1 cellular context compared by ENCODE assay signal in the genomic region with DNA sequence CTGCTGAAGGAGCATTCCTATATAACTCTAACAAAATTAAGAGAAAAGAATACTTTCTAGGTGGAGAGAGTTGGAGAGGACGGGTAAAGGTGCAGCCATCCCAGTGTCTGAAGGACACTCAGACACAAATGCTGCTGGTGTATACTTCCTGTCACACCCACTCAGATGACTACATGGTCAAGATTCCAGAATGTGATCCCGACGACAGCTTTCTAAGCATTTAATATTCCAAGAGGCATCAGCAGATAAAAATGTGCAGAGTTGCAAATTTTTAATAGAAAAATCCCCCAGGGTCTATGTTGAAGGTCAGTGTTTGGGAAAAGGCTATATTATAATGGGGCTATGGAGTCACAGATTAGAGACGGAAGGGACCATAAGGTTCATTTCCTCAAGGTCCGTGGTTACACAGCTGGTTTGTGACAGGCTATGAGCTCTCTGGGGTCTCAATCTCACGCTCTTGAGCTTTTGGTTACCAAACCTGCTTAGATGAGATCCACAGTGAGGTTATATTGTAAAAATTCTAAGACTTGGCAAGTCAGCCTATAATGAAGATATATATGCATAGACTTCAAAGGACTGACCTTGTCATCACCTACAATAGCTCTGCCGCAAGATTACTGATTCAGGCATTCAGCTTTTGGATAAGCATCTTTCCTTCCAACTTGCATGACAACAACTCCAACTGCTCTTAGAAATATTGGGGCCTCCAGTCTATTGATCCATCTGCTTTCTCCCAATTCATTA.
TF ChIP-seq lines count a peak whose summit lies in the region.

No MANE protein-coding gene starts in this region.

TF ChIP-seq in HepG2, 621 proteins besides CTCF, POLR2A, EP300 and RAD21 (continues in another document):
- TF ChIP-seq FOXP1 (IDR thresholded peaks at IDR 0.05) (no peak), FOXP1 (CRISPR knock-in tag; IDR thresholded peaks at IDR 0.05) (no peak), ZNF431 (CRISPR knock-in tag; IDR thresholded peaks at IDR 0.05; ENCODE audit: borderline replicate concordance, low read depth) (no peak), GFI1 (CRISPR knock-in tag; IDR thresholded peaks at IDR 0.05; ENCODE audit: borderline replicate concordance) (no peak), SMAD3 (CRISPR knock-in tag; IDR thresholded peaks at IDR 0.05) (no peak), ZSCAN22 (CRISPR knock-in tag; IDR thresholded peaks at IDR 0.05) (no peak), ZNF672 (CRISPR knock-in tag; IDR thresholded peaks at IDR 0.05) (no peak), ZNF550 (CRISPR knock-in tag; IDR thresholded peaks at IDR 0.05; ENCODE audit: borderline replicate concordance) (no peak), PHF5A (CRISPR knock-in tag; IDR thresholded peaks at IDR 0.05; ENCODE audit: low read depth, unreplicated experiment) (no peak), ZNF468 (CRISPR knock-in tag; IDR thresholded peaks at IDR 0.05) (no peak), ISL2 (CRISPR knock-in tag; IDR thresholded peaks at IDR 0.05) (no peak), GABPA (IDR thresholded peaks at IDR 0.05; ENCODE audit: low read depth, low read length) (no peak), GABPA (CRISPR knock-in tag; IDR thresholded peaks at IDR 0.05; ENCODE audit: low read depth) (0 out of 2 replicates have a peak, but pooled peaks have one; percentile 15), RBAK (CRISPR knock-in tag; IDR thresholded peaks at IDR 0.05) (no peak), MAFF (IDR thresholded peaks at IDR 0.05; ENCODE audit: low read depth, low read length) (peak; percentile 81), BCL6 (CRISPR knock-in tag; IDR thresholded peaks at IDR 0.05) (0 out of 2 replicates have a peak, but pooled peaks have one; percentile 24), ELK4 (CRISPR knock-in tag; IDR thresholded peaks at IDR 0.05; ENCODE audit: borderline replicate concordance) (no peak), POLR2AphosphoS5 (IDR thresholded peaks at IDR 0.05; ENCODE audit: low read depth, low read length) (no peak), THAP11 (CRISPR knock-in tag; IDR thresholded peaks at IDR 0.05) (no peak), ZEB1 (IDR thresholded peaks at IDR 0.05; ENCODE audit: insufficient replicate concordance, low read depth) (no peak), SATB2 (CRISPR knock-in tag; IDR thresholded peaks at IDR 0.05) (no peak), MXI1 (IDR thresholded peaks at IDR 0.05; ENCODE audit: borderline replicate concordance, low read depth, low read length) (no peak), MAFK (conservative IDR thresholded peaks at IDR 0.05 in 1 of 2, IDR thresholded peaks at IDR 0.05 in 1 of 2; ENCODE audit: low read length in 2 of 2) (peak; percentile 74 to 87), JUN (CRISPR knock-in tag; IDR thresholded peaks at IDR 0.05) (no peak), ZNF629 (CRISPR knock-in tag; conservative IDR thresholded peaks at IDR 0.05) (no peak), MTA1 (CRISPR knock-in tag; IDR thresholded peaks at IDR 0.05; ENCODE audit: borderline replicate concordance) (no peak), REST (IDR thresholded peaks at IDR 0.05; ENCODE audit: borderline replicate concordance in 1 of 2, low read depth in 1 of 2, low read length in 2 of 2) (no peak), ZBTB8A (CRISPR knock-in tag; IDR thresholded peaks at IDR 0.05; ENCODE audit: borderline replicate concordance, low read depth) (no peak), PPARG (CRISPR knock-in tag; conservative IDR thresholded peaks at IDR 0.05) (no peak), GTF3A (CRISPR knock-in tag; conservative IDR thresholded peaks at IDR 0.05) (no peak), FOXC1 (CRISPR knock-in tag; IDR thresholded peaks at IDR 0.05; ENCODE audit: borderline replicate concordance) (no peak), ZNF180 (CRISPR knock-in tag; IDR thresholded peaks at IDR 0.05; ENCODE audit: borderline replicate concordance, low read depth) (no peak), PCBP1 (IDR thresholded peaks at IDR 0.05; ENCODE audit: borderline replicate concordance, low read depth, low read length) (no peak), ZKSCAN1 (IDR thresholded peaks at IDR 0.05; ENCODE audit: low read length) (no peak), CENPT (CRISPR knock-in tag; IDR thresholded peaks at IDR 0.05; ENCODE audit: low read depth) (no peak), ZNF597 (CRISPR knock-in tag; IDR thresholded peaks at IDR 0.05) (no peak), ZNF564 (CRISPR knock-in tag; IDR thresholded peaks at IDR 0.05) (no peak), ZSCAN31 (CRISPR knock-in tag; IDR thresholded peaks at IDR 0.05; ENCODE audit: low read depth) (no peak), SAP130 (CRISPR knock-in tag; IDR thresholded peaks at IDR 0.05; ENCODE audit: low read depth) (0 out of 2 replicates have a peak, but pooled peaks have one; percentile 10), PAWR (CRISPR knock-in tag; IDR thresholded peaks at IDR 0.05; ENCODE audit: borderline replicate concordance) (no peak), FOXK1 (CRISPR knock-in tag; IDR thresholded peaks at IDR 0.05; ENCODE audit: borderline replicate concordance, low read depth) (no peak), IKZF1 (IDR thresholded peaks at IDR 0.05) (no peak), EZH2 (conservative IDR thresholded peaks at IDR 0.05; ENCODE audit: low read depth, low read length) (no peak), YEATS4 (CRISPR knock-in tag; IDR thresholded peaks at IDR 0.05; ENCODE audit: borderline replicate concordance) (0 out of 2 replicates have a peak, but pooled peaks have one; percentile 11), CREM (IDR thresholded peaks at IDR 0.05) (no peak), CREM (CRISPR knock-in tag; IDR thresholded peaks at IDR 0.05) (no peak)
- TF ChIP-seq, protein P1, sequence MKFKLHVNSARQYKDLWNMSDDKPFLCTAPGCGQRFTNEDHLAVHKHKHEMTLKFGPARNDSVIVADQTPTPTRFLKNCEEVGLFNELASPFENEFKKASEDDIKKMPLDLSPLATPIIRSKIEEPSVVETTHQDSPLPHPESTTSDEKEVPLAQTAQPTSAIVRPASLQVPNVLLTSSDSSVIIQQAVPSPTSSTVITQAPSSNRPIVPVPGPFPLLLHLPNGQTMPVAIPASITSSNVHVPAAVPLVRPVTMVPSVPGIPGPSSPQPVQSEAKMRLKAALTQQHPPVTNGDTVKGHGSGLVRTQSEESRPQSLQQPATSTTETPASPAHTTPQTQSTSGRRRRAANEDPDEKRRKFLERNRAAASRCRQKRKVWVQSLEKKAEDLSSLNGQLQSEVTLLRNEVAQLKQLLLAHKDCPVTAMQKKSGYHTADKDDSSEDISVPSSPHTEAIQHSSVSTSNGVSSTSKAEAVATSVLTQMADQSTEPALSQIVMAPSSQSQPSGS (CRISPR knock-in tag; IDR thresholded peaks at IDR 0.05), result no peak
- TF ChIP-seq, protein P2, sequence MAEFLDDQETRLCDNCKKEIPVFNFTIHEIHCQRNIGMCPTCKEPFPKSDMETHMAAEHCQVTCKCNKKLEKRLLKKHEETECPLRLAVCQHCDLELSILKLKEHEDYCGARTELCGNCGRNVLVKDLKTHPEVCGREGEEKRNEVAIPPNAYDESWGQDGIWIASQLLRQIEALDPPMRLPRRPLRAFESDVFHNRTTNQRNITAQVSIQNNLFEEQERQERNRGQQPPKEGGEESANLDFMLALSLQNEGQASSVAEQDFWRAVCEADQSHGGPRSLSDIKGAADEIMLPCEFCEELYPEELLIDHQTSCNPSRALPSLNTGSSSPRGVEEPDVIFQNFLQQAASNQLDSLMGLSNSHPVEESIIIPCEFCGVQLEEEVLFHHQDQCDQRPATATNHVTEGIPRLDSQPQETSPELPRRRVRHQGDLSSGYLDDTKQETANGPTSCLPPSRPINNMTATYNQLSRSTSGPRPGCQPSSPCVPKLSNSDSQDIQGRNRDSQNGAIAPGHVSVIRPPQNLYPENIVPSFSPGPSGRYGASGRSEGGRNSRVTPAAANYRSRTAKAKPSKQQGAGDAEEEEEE (CRISPR knock-in tag; IDR thresholded peaks at IDR 0.05; ENCODE audit: borderline replicate concordance), result no peak
- TF ChIP-seq, protein P3, sequence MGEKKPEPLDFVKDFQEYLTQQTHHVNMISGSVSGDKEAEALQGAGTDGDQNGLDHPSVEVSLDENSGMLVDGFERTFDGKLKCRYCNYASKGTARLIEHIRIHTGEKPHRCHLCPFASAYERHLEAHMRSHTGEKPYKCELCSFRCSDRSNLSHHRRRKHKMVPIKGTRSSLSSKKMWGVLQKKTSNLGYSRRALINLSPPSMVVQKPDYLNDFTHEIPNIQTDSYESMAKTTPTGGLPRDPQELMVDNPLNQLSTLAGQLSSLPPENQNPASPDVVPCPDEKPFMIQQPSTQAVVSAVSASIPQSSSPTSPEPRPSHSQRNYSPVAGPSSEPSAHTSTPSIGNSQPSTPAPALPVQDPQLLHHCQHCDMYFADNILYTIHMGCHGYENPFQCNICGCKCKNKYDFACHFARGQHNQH (CRISPR knock-in tag; IDR thresholded peaks at IDR 0.05), result no peak
- TF ChIP-seq, protein P4, sequence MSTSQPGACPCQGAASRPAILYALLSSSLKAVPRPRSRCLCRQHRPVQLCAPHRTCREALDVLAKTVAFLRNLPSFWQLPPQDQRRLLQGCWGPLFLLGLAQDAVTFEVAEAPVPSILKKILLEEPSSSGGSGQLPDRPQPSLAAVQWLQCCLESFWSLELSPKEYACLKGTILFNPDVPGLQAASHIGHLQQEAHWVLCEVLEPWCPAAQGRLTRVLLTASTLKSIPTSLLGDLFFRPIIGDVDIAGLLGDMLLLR (CRISPR knock-in tag; IDR thresholded peaks at IDR 0.05), result no peak
- TF ChIP-seq, protein P5, sequence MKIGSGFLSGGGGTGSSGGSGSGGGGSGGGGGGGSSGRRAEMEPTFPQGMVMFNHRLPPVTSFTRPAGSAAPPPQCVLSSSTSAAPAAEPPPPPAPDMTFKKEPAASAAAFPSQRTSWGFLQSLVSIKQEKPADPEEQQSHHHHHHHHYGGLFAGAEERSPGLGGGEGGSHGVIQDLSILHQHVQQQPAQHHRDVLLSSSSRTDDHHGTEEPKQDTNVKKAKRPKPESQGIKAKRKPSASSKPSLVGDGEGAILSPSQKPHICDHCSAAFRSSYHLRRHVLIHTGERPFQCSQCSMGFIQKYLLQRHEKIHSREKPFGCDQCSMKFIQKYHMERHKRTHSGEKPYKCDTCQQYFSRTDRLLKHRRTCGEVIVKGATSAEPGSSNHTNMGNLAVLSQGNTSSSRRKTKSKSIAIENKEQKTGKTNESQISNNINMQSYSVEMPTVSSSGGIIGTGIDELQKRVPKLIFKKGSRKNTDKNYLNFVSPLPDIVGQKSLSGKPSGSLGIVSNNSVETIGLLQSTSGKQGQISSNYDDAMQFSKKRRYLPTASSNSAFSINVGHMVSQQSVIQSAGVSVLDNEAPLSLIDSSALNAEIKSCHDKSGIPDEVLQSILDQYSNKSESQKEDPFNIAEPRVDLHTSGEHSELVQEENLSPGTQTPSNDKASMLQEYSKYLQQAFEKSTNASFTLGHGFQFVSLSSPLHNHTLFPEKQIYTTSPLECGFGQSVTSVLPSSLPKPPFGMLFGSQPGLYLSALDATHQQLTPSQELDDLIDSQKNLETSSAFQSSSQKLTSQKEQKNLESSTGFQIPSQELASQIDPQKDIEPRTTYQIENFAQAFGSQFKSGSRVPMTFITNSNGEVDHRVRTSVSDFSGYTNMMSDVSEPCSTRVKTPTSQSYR (CRISPR knock-in tag; IDR thresholded peaks at IDR 0.05; ENCODE audit: borderline replicate concordance), result no peak
- TF ChIP-seq, protein P6, sequence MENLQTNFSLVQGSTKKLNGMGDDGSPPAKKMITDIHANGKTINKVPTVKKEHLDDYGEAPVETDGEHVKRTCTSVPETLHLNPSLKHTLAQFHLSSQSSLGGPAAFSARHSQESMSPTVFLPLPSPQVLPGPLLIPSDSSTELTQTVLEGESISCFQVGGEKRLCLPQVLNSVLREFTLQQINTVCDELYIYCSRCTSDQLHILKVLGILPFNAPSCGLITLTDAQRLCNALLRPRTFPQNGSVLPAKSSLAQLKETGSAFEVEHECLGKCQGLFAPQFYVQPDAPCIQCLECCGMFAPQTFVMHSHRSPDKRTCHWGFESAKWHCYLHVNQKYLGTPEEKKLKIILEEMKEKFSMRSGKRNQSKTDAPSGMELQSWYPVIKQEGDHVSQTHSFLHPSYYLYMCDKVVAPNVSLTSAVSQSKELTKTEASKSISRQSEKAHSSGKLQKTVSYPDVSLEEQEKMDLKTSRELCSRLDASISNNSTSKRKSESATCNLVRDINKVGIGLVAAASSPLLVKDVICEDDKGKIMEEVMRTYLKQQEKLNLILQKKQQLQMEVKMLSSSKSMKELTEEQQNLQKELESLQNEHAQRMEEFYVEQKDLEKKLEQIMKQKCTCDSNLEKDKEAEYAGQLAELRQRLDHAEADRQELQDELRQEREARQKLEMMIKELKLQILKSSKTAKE (CRISPR knock-in tag; IDR thresholded peaks at IDR 0.05; ENCODE audit: borderline replicate concordance), result no peak
